In genomic region chr12:68317047-68317667, GRCh38 we compare ENCODE assay signal across 8 cellular contexts. TPM values are rescaled to one million over a fixed set of nuclear protein-coding genes. Genes with fewer than 3 reads are reported as not detected.
A peak's percentile ranks its signal among the peaks of the same experiment; 100 is the strongest.
DNase-seq lines count a peak whose midpoint lies in the region; ATAC-seq and TF ChIP-seq lines count a peak whose summit lies in the region.

No MANE protein-coding gene starts in this region.

- H3F3A ChIP-seq in PC-9 (ENCODE audit: insufficient read depth, low read depth) = no peaks in the 10 kb centered on the region

- H3K36me3 ChIP-seq in HEK293 (ENCODE audit: control insufficient read depth in 2 of 2, insufficient read depth in 1 of 2, low read length in 2 of 2) (peaks cover 30 to 69% of the 10 kb centered on the region in 2 experiments), PC-9 (ENCODE audit: low read depth) (peaks cover 3% of the 10 kb centered on the region; the same call in 1 of the 2 replicates), thyroid gland (peaks cover 11 to 13% of the 10 kb centered on the region in 2 donors)

- CTCF ChIA-PET in HEK293 (lab: Yijun Ruan, JAX) = interaction anchor here (0.5 to 4.8 kb wide), 33 partner anchors 9 to 961 kb away, joined by 3 to 89 read pairs (median 4); partner anchors contain the start of gene IL26
- CTCF ChIA-PET in PC-9 (lab: Charles Lee) = interaction anchor here (0.6 to 1.6 kb wide), 7 partner anchors 26 to 1634 kb away, joined by 3 to 14 read pairs (median 4); no protein-coding TSS in a partner anchor

- no TSS peak for BruUV-seq in PC-9 (replicated peaks; lab: Mats Ljungman, UMichigan)

- no peaks in the 10 kb centered on the region for H3K27me3 ChIP-seq in PC-9 (ENCODE audit: insufficient read depth, low read depth)
- H3K27me3 ChIP-seq in thyroid gland = no peaks in the 10 kb centered on the region

- H3K9me2 ChIP-seq in PC-9 (ENCODE audit: insufficient read depth) = no peaks in the 10 kb centered on the region

- ATAC-seq in HG03159 (IDR thresholded peaks at IDR 0.05; ENCODE audit: unreplicated experiment) = no peak

- no peaks in the 10 kb centered on the region for H3K79me2 ChIP-seq in PC-9 (ENCODE audit: low read depth)

- H2AFZ ChIP-seq in PC-9 = no peak overlapping the region

- intact Hi-C loops in PC-9 (cut with micrococcal nuclease; ENCODE audit: unreplicated experiment) (loop anchor here (1.0 to 5.0 kb wide), 2 partner anchors 94 to 960 kb away; no protein-coding TSS in a partner anchor), thyroid gland (cut with DNase I) (no loop called here)

- H3K4me2 ChIP-seq in PC-9 = no peak overlapping the region

- 98 to 100% methylated on average over 1 of the region's 1 CpG for WGBS in thyroid gland, 2 donors

- in situ Hi-C loops in Caki2 (cut with HindIII; ENCODE audit: low pct_unique_long_range_greater_than_20kb, low sequenced_read_pairs) = no loop called here
- in situ Hi-C loops in T47D (cut with HindIII; ENCODE audit: low pct_unique_long_range_greater_than_20kb, low sequenced_read_pairs) = no loop called here

- no peak for TF ChIP-seq POLR2A in thyroid gland (IDR thresholded peaks at IDR 0.05)

- H3K27ac ChIP-seq in HEK293 (ENCODE audit: extremely low read depth, low read depth, low read length) = no peak overlapping the region
- H3K27ac ChIP-seq in PC-9 = no peak overlapping the region
- H3K27ac ChIP-seq in thyroid gland = no peak overlapping the region

- peak; percentile 27 for DNase-seq in Caki2 (ENCODE audit: low read depth)
- DNase-seq in PC-9 = peak in 1 of 2 experiments; percentile 2
- DNase-seq in T47D (ENCODE audit: low read depth in 1 of 2, low spot score in 1 of 2) = peak; percentile 28 to 63
- DNase-seq in medulla oblongata (ENCODE audit: extremely low spot score) = peak; percentile 74
- peak; percentile 24 to 32 for DNase-seq in thyroid gland
- no peak for DNase-seq in mesenteric fat pad (ENCODE audit: low spot score)

- no peaks in the 10 kb centered on the region for H3K9me3 ChIP-seq in HEK293 (ENCODE audit: control insufficient read depth, insufficient read depth, low read depth, low read length)
- no peaks in the 10 kb centered on the region for H3K9me3 ChIP-seq in PC-9 (ENCODE audit: insufficient read depth, low read depth)
- H3K9me3 ChIP-seq in thyroid gland = no peaks in the 10 kb centered on the region

- no peaks in the 10 kb centered on the region for H3K4me1 ChIP-seq in HEK293 (ENCODE audit: control insufficient read depth, insufficient read depth, low read length)
- no peaks in the 10 kb centered on the region for H3K4me1 ChIP-seq in PC-9 (replicated peaks; ENCODE audit: insufficient read depth)
- no peaks in the 10 kb centered on the region for H3K4me1 ChIP-seq in thyroid gland

- no peaks in the 10 kb centered on the region for H4K20me1 ChIP-seq in PC-9 (ENCODE audit: insufficient read depth)

- POLR2A ChIA-PET in HEK293 (lab: Yijun Ruan, JAX) = interaction anchor here (0.6 kb wide), 1 partner anchor 278 kb away, joined by 4 read pairs; no protein-coding TSS in a partner anchor
- POLR2A ChIA-PET in PC-9 (lab: Charles Lee; ENCODE audit: unreplicated experiment) = no interaction called here

- no peak overlapping the region for H3K4me3 ChIP-seq in HEK293 (ENCODE audit: low read depth, low read length)
- no peak overlapping the region for H3K4me3 ChIP-seq in PC-9
- H3K4me3 ChIP-seq in thyroid gland (replicated peaks in 1 of 3) = no peak overlapping the region

- TF ChIP-seq CTCF in HEK293 (tag by site-specific recombination; IDR thresholded peaks at IDR 0.05) (0 out of 2 replicates have a peak, but pooled peaks have one; percentile 9), PC-9 (conservative IDR thresholded peaks at IDR 0.05) (peak; percentile 79), thyroid gland (IDR thresholded peaks at IDR 0.05) (peak; percentile 19 to 73 (median 50))

TF ChIP-seq in HEK293, 187 proteins besides CTCF, POLR2A, EP300 and RAD21:
- TF ChIP-seq ZNF292 (tag by site-specific recombination; IDR thresholded peaks at IDR 0.05; ENCODE audit: borderline replicate concordance, low read depth) (no peak), ZNF362 (tag by site-specific recombination; IDR thresholded peaks at IDR 0.05) (peak; percentile 89; the same call in 1 of the 2 replicates), ZNF274 (IDR thresholded peaks at IDR 0.05; ENCODE audit: low read length) (no peak), ZNF274 (tag by site-specific recombination; IDR thresholded peaks at IDR 0.05; ENCODE audit: borderline replicate concordance) (no peak), ZNF138 (tag by site-specific recombination; IDR thresholded peaks at IDR 0.05; ENCODE audit: borderline replicate concordance) (no peak), ZNF335 (tag by site-specific recombination; conservative IDR thresholded peaks at IDR 0.05) (no peak), ZNF660 (tag by site-specific recombination; IDR thresholded peaks at IDR 0.05) (peak; percentile 35; the same call in 1 of the 2 replicates), ZSCAN4 (tag by site-specific recombination; IDR thresholded peaks at IDR 0.05) (no peak), ZNF324 (tag by site-specific recombination; IDR thresholded peaks at IDR 0.05) (no peak), ZNF654 (tag by site-specific recombination; IDR thresholded peaks at IDR 0.05; ENCODE audit: low read depth) (peak; percentile 59)

RNA-seq across cellular contexts. Expression of gene MDM1, which starts 15.0 kb away (rescaled TPM):
- total RNA-seq in Caki2 (2014; rRNA removed; shearing (Covaris generic); ENCODE audit: low replicate concordance) = 13.8 and 18.6 TPM in 2 replicates
- 9.5 and 14.0 TPM in 2 replicates for total RNA-seq in PC-9 (2021)
- total RNA-seq in thyroid gland = 10 to 100 TPM; 28.1 to 33.9 (median 29.6) TPM
- total RNA-seq in mesenteric fat pad = 14.9 TPM

Comparison
In these comparisons a context has a peak if more than half of its experiments do, and no peak if none do; other contexts are left out.
1. CTCF ChIP-seq: peak in every context shown above with its lines; median percentile 79 in PC-9; 50 in thyroid gland; 9 in HEK293.